In genomic region chr2:10931710-10932255, GRCh38 we compare ENCODE assay signal across 12 cellular contexts. TPM values are rescaled to one million over a fixed set of nuclear protein-coding genes. Genes with fewer than 3 reads are reported as not detected.
DNase-seq lines count a peak whose midpoint lies in the region; ATAC-seq and TF ChIP-seq lines count a peak whose summit lies in the region.
"Had no signal": no experiment of that assay in that cellular context is flagged by ENCODE, and none has a peak within 500 bp of the region (broad histone marks: within the 10 kb centered on the region; RNA-seq: fewer than 3 reads in every experiment).

No MANE protein-coding gene starts in this region.

- H3K9me3 ChIP-seq in Panc1 (ENCODE audit: control insufficient read depth, insufficient read depth, low read depth, low read length) (peaks cover 5% of the 10 kb centered on the region; the same call in 1 of the 2 replicates), gastrocnemius medialis (no peaks in the 10 kb centered on the region)

- H3K4me3 ChIP-seq in Panc1 (ENCODE audit: low read depth in 2 of 2, low read length in 2 of 2) (no peak overlapping the region), gastrocnemius medialis (no peak overlapping the region)
- H3K4me3 ChIP-seq: coronary artery had no signal

- no peak for TF ChIP-seq POLR2A in gastrocnemius medialis (IDR thresholded peaks at IDR 0.05)

- intact Hi-C loops in Panc1 (cut with micrococcal nuclease; ENCODE audit: unreplicated experiment) (no loop called here), gastrocnemius medialis (cut with DNase I; ENCODE audit: low total_unique reads) (loop anchor here (2.0 to 5.0 kb wide), 4 partner anchors 27 to 667 kb away; no protein-coding TSS in a partner anchor)

- POLR2A ChIA-PET in Panc1 (lab: Charles Lee), result no interaction called here

- ATAC-seq in Panc1 (peak; percentile 42; the same call in 1 of the 2 replicates), gastrocnemius medialis (peak; percentile 98 to 99), HG02973 (IDR thresholded peaks at IDR 0.05; ENCODE audit: unreplicated experiment) (no peak), HG03354 (IDR thresholded peaks at IDR 0.05; ENCODE audit: poor library complexity, severe bottlenecking, unreplicated experiment) (no peak), GM18867 (IDR thresholded peaks at IDR 0.05; ENCODE audit: unreplicated experiment) (no peak)
- ATAC-seq: right cardiac atrium had no signal

- CTCF ChIA-PET in Panc1 (lab: Charles Lee), result interaction anchor here (0.6 kb wide), 1 partner anchor 175 kb away, joined by 8 read pairs; no protein-coding TSS in a partner anchor

- H3K4me1 ChIP-seq in Panc1 (ENCODE audit: control insufficient read depth, insufficient read depth, low read length) (peaks cover 13% of the 10 kb centered on the region), gastrocnemius medialis (peaks cover 8 to 16% of the 10 kb centered on the region in 2 donors)

- no peak for TF ChIP-seq CTCF in Panc1 (IDR thresholded peaks at IDR 0.05)
- TF ChIP-seq CTCF in gastrocnemius medialis (IDR thresholded peaks at IDR 0.05 in 4 of 5, conservative IDR thresholded peaks at IDR 0.05 in 1 of 5), result peak in 1 of 5 experiments; percentile 12

- in situ Hi-C loops in G401 (cut with HindIII; ENCODE audit: low sequenced_read_pairs) (no loop called here), Panc1 (cut with HindIII; ENCODE audit: low pct_unique_long_range_greater_than_20kb, low sequenced_read_pairs) (no loop called here), gastrocnemius medialis (cut with MboI; ENCODE audit: low sequenced_read_pairs in 4 of 4) (no loop called here)

- no peaks in the 10 kb centered on the region for H3K27me3 ChIP-seq in Panc1 (ENCODE audit: control insufficient read depth, insufficient read depth, low read length)
- no peaks in the 10 kb centered on the region for H3K27me3 ChIP-seq in gastrocnemius medialis

- no TSS peak for BruUV-seq in Panc1 (replicated peaks; lab: Mats Ljungman, UMichigan)

- peak; percentile 95 for DNase-seq in G401 (ENCODE audit: low spot score)
- DNase-seq in Panc1 (ENCODE audit: low read depth, low spot score), result peak; percentile 12
- peak; percentile 86 for DNase-seq in fibroblast of gingiva (ENCODE audit: low read depth)
- peak; percentile 90 to 95 for DNase-seq in gastrocnemius medialis
- DNase-seq in activated CD4-positive, CD25-positive, alpha-beta regulatory T cell (lab: John Stamatoyannopoulos, UW), result no peak
- DNase-seq: NCI-H82, right cardiac atrium, SIG-M5 had no signal

- H3K27ac ChIP-seq in Panc1 (ENCODE audit: low read length) (no peak overlapping the region), gastrocnemius medialis (peak overlapping the region; percentile 57 to 82 (median 76))
- H3K27ac ChIP-seq: coronary artery had no signal

- H3K36me3 ChIP-seq in Panc1 (ENCODE audit: control insufficient read depth, insufficient read depth, low read length) (no peaks in the 10 kb centered on the region), gastrocnemius medialis (no peaks in the 10 kb centered on the region)

RNA-seq across cellular contexts. Expression of gene KCNF1, which starts 20.0 kb away (rescaled TPM):
- 1.5 and 1.9 TPM in 2 replicates for total RNA-seq in G401 (2014; rRNA removed; shearing (Covaris generic))
- total RNA-seq in Panc1 (2021; ENCODE audit: unreplicated experiment) (0.39 TPM), gastrocnemius medialis (not detected)
- polyA plus RNA-seq in Panc1 (2012; ENCODE audit: insufficient read length), result 0.12 TPM

Comparison
In these comparisons a context has a peak if more than half of its experiments do, and no peak if none do; other contexts are left out.
1. DNase-seq: peak in G401 (single experiment), Panc1 (single experiment), fibroblast of gingiva (single experiment) and gastrocnemius medialis (2 of 2); none in activated CD4-positive, CD25-positive, alpha-beta regulatory T cell (0 of 4).
2. ATAC-seq: peak in Panc1 (single experiment) and gastrocnemius medialis (2 of 2); none in HG02973 (single experiment), HG03354 (single experiment) and GM18867 (single experiment).